In the genomic region with DNA sequence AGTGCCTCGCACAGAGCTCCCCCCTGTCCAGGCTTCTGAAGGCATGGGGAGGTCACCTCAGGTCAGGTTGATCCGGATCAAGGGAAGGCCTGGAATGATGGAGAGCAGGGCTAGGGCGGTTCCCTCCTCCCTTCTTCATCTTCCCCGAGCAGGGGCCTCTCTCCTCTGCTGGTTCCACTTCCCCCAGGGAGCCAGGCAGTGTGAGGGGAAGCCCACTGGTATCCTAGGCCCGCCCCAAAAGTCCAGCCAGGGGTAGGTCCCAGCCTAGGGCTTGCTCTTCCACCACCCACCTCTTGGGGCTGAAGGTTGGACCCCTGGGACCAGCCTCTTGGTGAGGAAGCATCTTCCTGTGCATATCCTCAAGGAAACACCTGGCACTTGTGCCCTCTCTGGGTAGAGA, we compare ENCODE assay signal across 8 cellular contexts. TPM values are rescaled to one million over a fixed set of nuclear protein-coding genes. Genes with fewer than 3 reads are reported as not detected.
DNase-seq lines count a peak whose midpoint lies in the region; ATAC-seq and TF ChIP-seq lines count a peak whose summit lies in the region.

No MANE protein-coding gene starts in this region.

- no peaks in the 10 kb centered on the region for H3K9me3 ChIP-seq in CD8-positive, alpha-beta memory T cell (ENCODE audit: low read length)

- H3K4me1 Mint-ChIP-seq in CD8-positive, alpha-beta memory T cell, result peaks cover 10 to 29% (median 19%) of the 10 kb centered on the region in 3 donors
- peaks cover 25 to 28% of the 10 kb centered on the region in 2 donors for H3K4me1 Mint-ChIP-seq in effector memory CD8-positive, alpha-beta T cell (ENCODE audit: low read depth in 2 of 2)
- H3K4me1 Mint-ChIP-seq in osteocyte (ENCODE audit: unreplicated experiment), result peaks cover 34% of the 10 kb centered on the region

- POLR2A ChIA-PET in CD8-positive, alpha-beta memory T cell (lab: Charles Lee), result interaction anchor here (0.8 kb wide), 1 partner anchor 15 kb away, joined by 4 read pairs; no protein-coding TSS in a partner anchor

- ATAC-seq in effector memory CD8-positive, alpha-beta T cell (replicated peaks), result no peak
- no peak for ATAC-seq in GM18907 (IDR thresholded peaks at IDR 0.05; ENCODE audit: unreplicated experiment)
- ATAC-seq in HG03378 (IDR thresholded peaks at IDR 0.05; ENCODE audit: unreplicated experiment), result no peak

- H3K36me3 Mint-ChIP-seq in CD8-positive, alpha-beta memory T cell, result peaks cover 0 to 47% (median 0%) of the 10 kb centered on the region in 3 donors
- H3K36me3 Mint-ChIP-seq in effector memory CD8-positive, alpha-beta T cell (ENCODE audit: insufficient read depth), result peaks cover 28% of the 10 kb centered on the region
- H3K36me3 Mint-ChIP-seq in osteocyte (ENCODE audit: unreplicated experiment), result peaks cover 13% of the 10 kb centered on the region

- peak overlapping the region; percentile 1 to 97 (median 92) for H3K27ac Mint-ChIP-seq in CD8-positive, alpha-beta memory T cell
- peak overlapping the region; percentile 16 to 83 for H3K27ac Mint-ChIP-seq in effector memory CD8-positive, alpha-beta T cell
- H3K27ac Mint-ChIP-seq in osteocyte (ENCODE audit: unreplicated experiment), result peak overlapping the region; percentile 87

- DNase-seq in CD8-positive, alpha-beta memory T cell, result no peak
- peak; percentile 55 for DNase-seq in MV-4-11 (lab: John Stamatoyannopoulos, UW)
- no peak for DNase-seq in effector memory CD8-positive, alpha-beta T cell
- DNase-seq in osteocyte (ENCODE audit: extremely low spot score, unreplicated experiment), result no peak
- no peak for DNase-seq in G401 (ENCODE audit: low spot score)
- DNase-seq in effector CD4-positive, alpha-beta T cell, result no peak

- H3K9me3 Mint-ChIP-seq in CD8-positive, alpha-beta memory T cell, result no peaks in the 10 kb centered on the region
- H3K9me3 Mint-ChIP-seq in effector memory CD8-positive, alpha-beta T cell, result no peaks in the 10 kb centered on the region
- H3K9me3 Mint-ChIP-seq in osteocyte (ENCODE audit: unreplicated experiment), result no peaks in the 10 kb centered on the region

- peaks cover 42% of the 10 kb centered on the region for H3K4me1 ChIP-seq in CD8-positive, alpha-beta memory T cell (ENCODE audit: insufficient read depth, low read length)

- in situ Hi-C loops in G401 (cut with HindIII; ENCODE audit: low sequenced_read_pairs), result no loop called here

- H3K27me3 ChIP-seq in CD8-positive, alpha-beta memory T cell (ENCODE audit: insufficient read depth, low read length, poor library complexity, severe bottlenecking), result no peaks in the 10 kb centered on the region

- CTCF ChIA-PET in CD8-positive, alpha-beta memory T cell (lab: Charles Lee), result interaction anchor here (1.1 to 1.3 kb wide), 2 partner anchors 43 to 177 kb away, joined by 3 to 4 read pairs; partner anchors contain the start of gene GSK3A

- H3K4me3 Mint-ChIP-seq in CD8-positive, alpha-beta memory T cell, result peak overlapping the region; percentile 83 to 97 (median 94)
- H3K4me3 Mint-ChIP-seq in effector memory CD8-positive, alpha-beta T cell, result peak overlapping the region; percentile 84 to 88
- H3K4me3 Mint-ChIP-seq in osteocyte (ENCODE audit: unreplicated experiment), result peak overlapping the region; percentile 88

- peaks cover 20% of the 10 kb centered on the region for H3K36me3 ChIP-seq in CD8-positive, alpha-beta memory T cell (ENCODE audit: insufficient read depth, low read length)

- H3K4me3 ChIP-seq in CD8-positive, alpha-beta memory T cell (ENCODE audit: low read length), result peak overlapping the region; percentile 78

- no peaks in the 10 kb centered on the region for H3K27me3 Mint-ChIP-seq in CD8-positive, alpha-beta memory T cell
- H3K27me3 Mint-ChIP-seq in effector memory CD8-positive, alpha-beta T cell, result no peaks in the 10 kb centered on the region
- no peaks in the 10 kb centered on the region for H3K27me3 Mint-ChIP-seq in osteocyte (ENCODE audit: unreplicated experiment)

- no peak for TF ChIP-seq CTCF in osteocyte (IDR thresholded peaks at IDR 0.05)

- H3K27ac ChIP-seq in CD8-positive, alpha-beta memory T cell (ENCODE audit: low read depth, low read length), result peak overlapping the region; percentile 67

RNA-seq across cellular contexts. Expression of gene PRR19, which starts 16.4 kb away (rescaled TPM):
- total RNA-seq in CD8-positive, alpha-beta memory T cell, result 1 to 10 TPM in 1 of 2 experiments, under 1 TPM in 1; 0.73 to 1.0 TPM
- 0.64 TPM for polyA plus RNA-seq in CD8-positive, alpha-beta memory T cell
- total RNA-seq in osteocyte, result 2.0 and 2.2 TPM in 2 replicates
- 1.8 and 2.1 TPM in 2 replicates for total RNA-seq in G401 (2014; rRNA removed; shearing (Covaris generic))

RNA-seq across cellular contexts. Expression of gene CIC, which starts 16.5 kb away (rescaled TPM):
- total RNA-seq in CD8-positive, alpha-beta memory T cell, result 10 to 100 TPM; 53.9 to 60.4 TPM
- 2.7 TPM for polyA plus RNA-seq in CD8-positive, alpha-beta memory T cell
- 115 and 122 TPM in 2 replicates for total RNA-seq in osteocyte
- 14.3 and 21.2 TPM in 2 replicates for total RNA-seq in G401 (2014; rRNA removed; shearing (Covaris generic))

RNA-seq across cellular contexts. Expression of gene PAFAH1B3, which starts 16.9 kb away (rescaled TPM):
- total RNA-seq in CD8-positive, alpha-beta memory T cell, result 10 to 100 TPM; 48.1 to 48.9 TPM
- 36.9 TPM for polyA plus RNA-seq in CD8-positive, alpha-beta memory T cell
- total RNA-seq in osteocyte, result 44.4 and 47.2 TPM in 2 replicates
- 151 and 170 TPM in 2 replicates for total RNA-seq in G401 (2014; rRNA removed; shearing (Covaris generic))

RNA-seq across cellular contexts. Expression of gene TMEM145, which starts 27.6 kb away (rescaled TPM):
- total RNA-seq in CD8-positive, alpha-beta memory T cell, result under 1 TPM in 1 of 2 experiments, not detected in 1; 0.15 TPM
- not detected for polyA plus RNA-seq in CD8-positive, alpha-beta memory T cell
- 0.21 and 0.78 TPM in 2 replicates for total RNA-seq in osteocyte
- not detected in 2 replicates for total RNA-seq in G401 (2014; rRNA removed; shearing (Covaris generic))

RNA-seq across cellular contexts. Expression of gene ERF, which starts 30.6 kb away (rescaled TPM):
- 10 to 100 TPM; 58.7 to 64.7 TPM for total RNA-seq in CD8-positive, alpha-beta memory T cell
- polyA plus RNA-seq in CD8-positive, alpha-beta memory T cell, result 5.1 TPM
- total RNA-seq in osteocyte, result 66.8 and 75.3 TPM in 2 replicates
- 157 and 165 TPM in 2 replicates for total RNA-seq in G401 (2014; rRNA removed; shearing (Covaris generic))
